ENCODE assay signal across 27 cellular contexts in genomic region chr10:62460393-62460792, GRCh38.
DNase-seq lines count a peak whose midpoint lies in the region; ATAC-seq and TF ChIP-seq lines count a peak whose summit lies in the region.
"Had no signal": no experiment of that assay in that cellular context is flagged by ENCODE, and none has a peak within 500 bp of the region (broad histone marks: within the 10 kb centered on the region; RNA-seq: fewer than 3 reads in every experiment).

No MANE protein-coding gene starts in this region.

- no peak overlapping the region for H3K27ac ChIP-seq in GM23338 (ENCODE audit: low read depth)
- H3K27ac ChIP-seq: lower lobe of right lung, SK-N-MC had no signal

- H3K4me1 Mint-ChIP-seq in GM23338 = no peaks in the 10 kb centered on the region; the same call in 2 of the 3 replicates

- no peaks in the 10 kb centered on the region for H3F3A ChIP-seq in GM23338 (replicated peaks; ENCODE audit: low read depth)

- H3K36me3 Mint-ChIP-seq in GM23338 (ENCODE audit: low read depth) = no peaks in the 10 kb centered on the region
- H3K36me3 Mint-ChIP-seq: activated naive CD8-positive, alpha-beta T cell treated with anti-CD3 and anti-CD28 coated beads, Interleukin-2, amount 10 ng/mL, durations not matched to agents 7 days and 5 days had no signal

- H3K27me3 Mint-ChIP-seq in GM23338 (ENCODE audit: insufficient read depth, low read depth, poor library complexity) = no peaks in the 10 kb centered on the region
- H3K27me3 Mint-ChIP-seq: activated naive CD8-positive, alpha-beta T cell treated with anti-CD3 and anti-CD28 coated beads, Interleukin-2, amount 10 ng/mL, durations not matched to agents 7 days and 5 days; central memory CD8-positive, alpha-beta T cell had no signal

- no peak overlapping the region for H2AFZ ChIP-seq in GM23338

- H3K27me3 ChIP-seq in GM23338 (ENCODE audit: insufficient read depth) = no peaks in the 10 kb centered on the region
- H3K27me3 ChIP-seq: dorsolateral prefrontal cortex, sigmoid colon had no signal

- H3K27ac Mint-ChIP-seq in GM23338 = no peak overlapping the region
- H3K27ac Mint-ChIP-seq: activated CD8-positive, alpha-beta T cell treated with anti-CD3 and anti-CD28 coated beads, Interleukin-2, amount 10 ng/mL, durations not matched to agents 7 days and 5 days; activated naive CD8-positive, alpha-beta T cell treated with anti-CD3 and anti-CD28 coated beads, Interleukin-2, amount 10 ng/mL, durations not matched to agents 7 days and 5 days; CD4-positive, alpha-beta memory T cell; nephron; stimulated activated naive CD8-positive, alpha-beta T cell treated with anti-CD3 and anti-CD28 coated beads, Interleukin-15, Interleukin-2, amounts not matched to agents 100 ng/mL and 50 ng/mL, for 24 hours; T-helper 1 cell treated with Interleukin-12 subunit alpha and Interleukin-12 subunit beta and Interleukin-4 antibody, amounts not matched to agents 30 μg/mL and 1 μg/mL, for 36 hours had no signal

- no peaks in the 10 kb centered on the region for H3K36me3 ChIP-seq in GM23338 (ENCODE audit: insufficient read depth)
- H3K36me3 ChIP-seq: lower lobe of right lung, sigmoid colon had no signal

- TF ChIP-seq CTCF in GM23338 (conservative IDR thresholded peaks at IDR 0.05; ENCODE audit: low read depth in 2 of 2) = no peak

- ATAC-seq in GM18909 (IDR thresholded peaks at IDR 0.05; ENCODE audit: poor library complexity, unreplicated experiment) (peak; percentile 50), HG02763 (IDR thresholded peaks at IDR 0.05; ENCODE audit: unreplicated experiment) (peak; percentile 32), HG03432 (IDR thresholded peaks at IDR 0.05; ENCODE audit: unreplicated experiment) (peak; percentile 35), GM21360 (IDR thresholded peaks at IDR 0.05; ENCODE audit: unreplicated experiment) (no peak), GM23338 (no peak)
- ATAC-seq: activated CD8-positive, alpha-beta T cell treated with anti-CD3 and anti-CD28 coated beads, Interleukin-2, amount 10 ng/mL, durations not matched to agents 7 days and 5 days; lower lobe of right lung; mucosa of descending colon had no signal

- no peaks in the 10 kb centered on the region for H3K4me1 ChIP-seq in GM23338 (ENCODE audit: insufficient read depth)

- no peak overlapping the region for H3K4me2 ChIP-seq in GM23338

- no peaks in the 10 kb centered on the region for H4K20me1 ChIP-seq in GM23338 (replicated peaks; ENCODE audit: insufficient read depth)

- H3K9me3 Mint-ChIP-seq in GM23338 = peaks cover 12% of the 10 kb centered on the region
- H3K9me3 Mint-ChIP-seq: central memory CD8-positive, alpha-beta T cell; nephron; stimulated activated naive CD8-positive, alpha-beta T cell treated with anti-CD3 and anti-CD28 coated beads, Interleukin-15, Interleukin-2, amounts not matched to agents 100 ng/mL and 50 ng/mL, for 24 hours; T-helper 1 cell treated with Interleukin-12 subunit alpha and Interleukin-12 subunit beta and Interleukin-4 antibody, amounts not matched to agents 30 μg/mL and 1 μg/mL, for 36 hours had no signal

- H3K4me3 ChIP-seq in GM23338 = no peak overlapping the region
- H3K4me3 ChIP-seq: dorsolateral prefrontal cortex, lower lobe of right lung, mucosa of descending colon, sigmoid colon, SK-N-MC had no signal

- 0 out of 2 replicates have a peak, but pooled peaks cover 5% of the 10 kb centered on the region for H3K9me2 ChIP-seq in GM23338 (ENCODE audit: insufficient read depth)

- DNase-seq in GM23338 (ENCODE audit: low spot score) (no peak), GOT3 (lab: John Stamatoyannopoulos, UW) (no peak), AG08396 (ENCODE audit: low spot score) (no peak)
- DNase-seq: activated CD4-positive, alpha-beta T cell treated with anti-CD3 and anti-CD28 coated beads for 1 hour; activated CD8-positive, alpha-beta T cell treated with anti-CD3 and anti-CD28 coated beads, Interleukin-2, amount 10 ng/mL, durations not matched to agents 7 days and 5 days; activated effector memory CD4-positive, alpha-beta T cell treated with anti-CD3 and anti-CD28 coated beads, Interleukin-2, amount 50 U/mL, for 16 hours; activated naive CD8-positive, alpha-beta T cell treated with anti-CD3 and anti-CD28 coated beads, Interleukin-2, amount 10 ng/mL, durations not matched to agents 7 days and 5 days; activated T-cell treated with anti-CD3 and anti-CD28 coated beads for 4 hours; CD4-positive, alpha-beta memory T cell; HCEC 1CT; kidney; lower lobe of right lung; mucosa of descending colon; NCI-H1048; NCI-H187 treated with DMSO at 0.1 percent for 48 hours; NCI-H748 treated with DMSO at 0.1 percent for 48 hours; sigmoid colon had no signal

- H3K4me3 Mint-ChIP-seq in GM23338 = no peak overlapping the region
- H3K4me3 Mint-ChIP-seq: activated CD8-positive, alpha-beta T cell treated with anti-CD3 and anti-CD28 coated beads, Interleukin-2, amount 10 ng/mL, durations not matched to agents 7 days and 5 days; activated naive CD8-positive, alpha-beta T cell treated with anti-CD3 and anti-CD28 coated beads, Interleukin-2, amount 10 ng/mL, durations not matched to agents 7 days and 5 days; CD4-positive, alpha-beta memory T cell; central memory CD8-positive, alpha-beta T cell; nephron; stimulated activated naive CD8-positive, alpha-beta T cell treated with anti-CD3 and anti-CD28 coated beads, Interleukin-15, Interleukin-2, amounts not matched to agents 100 ng/mL and 50 ng/mL, for 24 hours; T-helper 1 cell treated with Interleukin-12 subunit alpha and Interleukin-12 subunit beta and Interleukin-4 antibody, amounts not matched to agents 30 μg/mL and 1 μg/mL, for 36 hours had no signal

- no peaks in the 10 kb centered on the region for H3K79me2 ChIP-seq in GM23338 (replicated peaks; ENCODE audit: insufficient read depth)

TF ChIP-seq in GM23338, 12 proteins besides CTCF, POLR2A, EP300 and RAD21 (continues in another document):
- no peak for TF ChIP-seq STAT1 (IDR thresholded peaks at IDR 0.05; ENCODE audit: unreplicated experiment)
- TF ChIP-seq ZNF114 (CRISPR knock-in tag; IDR thresholded peaks at IDR 0.05) = no peak
- no peak for TF ChIP-seq EZH2phosphoT487 (IDR thresholded peaks at IDR 0.05; ENCODE audit: unreplicated experiment)
- no peak for TF ChIP-seq ETS1 (IDR thresholded peaks at IDR 0.05)
- no peak for TF ChIP-seq POLR2AphosphoS5 (IDR thresholded peaks at IDR 0.05; ENCODE audit: low read depth)
- no peak for TF ChIP-seq REST (IDR thresholded peaks at IDR 0.05; ENCODE audit: unreplicated experiment)
- TF ChIP-seq CREB1 (CRISPR knock-in tag; IDR thresholded peaks at IDR 0.05; ENCODE audit: low read depth) = no peak
- no peak for TF ChIP-seq NANOG (IDR thresholded peaks at IDR 0.05; ENCODE audit: borderline replicate concordance)

Comparison
In these comparisons a context has a peak if more than half of its experiments do, and no peak if none do; other contexts are left out.
1. ATAC-seq: peak in GM18909 (single experiment), HG02763 (single experiment) and HG03432 (single experiment); none in GM21360 (single experiment) and GM23338 (single experiment).